1 cellular context compared by ENCODE assay signal in genomic region chr15:99504071-99504822, GRCh38.
TF ChIP-seq lines count a peak whose summit lies in the region.

No MANE protein-coding gene starts in this region.

TF ChIP-seq in GM12878, 131 proteins besides CTCF, POLR2A, EP300 and RAD21 (continued from another document and continues in another):
- no peak for TF ChIP-seq ZBTB33 (IDR thresholded peaks at IDR 0.05)
- no peak for TF ChIP-seq BRCA1 (IDR thresholded peaks at IDR 0.05; ENCODE audit: low read depth, low read length)
- no peak for TF ChIP-seq WRNIP1 (IDR thresholded peaks at IDR 0.05; ENCODE audit: borderline replicate concordance, low read depth, low read length)
- no peak for TF ChIP-seq POLR2AphosphoS5 (IDR thresholded peaks at IDR 0.05; ENCODE audit: low read length)
- no peak for TF ChIP-seq SMC3 (IDR thresholded peaks at IDR 0.05; ENCODE audit: borderline replicate concordance, low read length)
- no peak for TF ChIP-seq RAD51 (IDR thresholded peaks at IDR 0.05)
- TF ChIP-seq MEF2A (IDR thresholded peaks at IDR 0.05; ENCODE audit: insufficient read depth, low read depth, low read length), result peak; percentile 82
- peak in 1 of 2 experiments; percentile 69; a peak in 2 of 4 replicates for TF ChIP-seq ETV6 (conservative IDR thresholded peaks at IDR 0.05 in 1 of 2, IDR thresholded peaks at IDR 0.05 in 1 of 2; ENCODE audit: borderline replicate concordance in 1 of 2, low read depth in 1 of 2)
- no peak for TF ChIP-seq PKNOX1 (IDR thresholded peaks at IDR 0.05)
- TF ChIP-seq HDAC2 (IDR thresholded peaks at IDR 0.05), result no peak
- peak; percentile 63; the same call in 1 of the 2 replicates for TF ChIP-seq SPI1 (IDR thresholded peaks at IDR 0.05; ENCODE audit: borderline replicate concordance, insufficient read depth, low read depth, low read length)
- TF ChIP-seq JUNB (IDR thresholded peaks at IDR 0.05), result peak; percentile 91
- TF ChIP-seq RCOR1 (conservative IDR thresholded peaks at IDR 0.05; ENCODE audit: low read depth, low read length), result no peak
- TF ChIP-seq BCLAF1 (IDR thresholded peaks at IDR 0.05), result no peak
- peak; percentile 58; the same call in 1 of the 2 replicates for TF ChIP-seq BCL11A (IDR thresholded peaks at IDR 0.05; ENCODE audit: low read depth, low read length)
- TF ChIP-seq ESRRA (IDR thresholded peaks at IDR 0.05; ENCODE audit: low read length), result no peak
- TF ChIP-seq CUX1 (IDR thresholded peaks at IDR 0.05; ENCODE audit: insufficient replicate concordance, low read depth, low read length), result no peak
- TF ChIP-seq ZNF274 (IDR thresholded peaks at IDR 0.05; ENCODE audit: insufficient read depth, insufficient read length), result no peak
- no peak for TF ChIP-seq ZNF384 (IDR thresholded peaks at IDR 0.05; ENCODE audit: borderline replicate concordance, low read depth, low read length)
- TF ChIP-seq ZNF687 (IDR thresholded peaks at IDR 0.05), result no peak
- no peak for TF ChIP-seq TARDBP (IDR thresholded peaks at IDR 0.05; ENCODE audit: borderline replicate concordance)
- peak; percentile 59 for TF ChIP-seq MTA2 (IDR thresholded peaks at IDR 0.05; ENCODE audit: low read depth)
- 0 out of 2 replicates have a peak, but pooled peaks have one; percentile 40 for TF ChIP-seq DPF2 (IDR thresholded peaks at IDR 0.05)
- peak; percentile 69; the same call in 1 of the 2 replicates for TF ChIP-seq CBFB (IDR thresholded peaks at IDR 0.05; ENCODE audit: low read depth)
- TF ChIP-seq IKZF2 (IDR thresholded peaks at IDR 0.05), result peak; percentile 71 to 85; a peak in 3 of 4 replicates
- TF ChIP-seq E2F8 (IDR thresholded peaks at IDR 0.05; ENCODE audit: low read depth, partially characterized antibody), result no peak
- TF ChIP-seq FOS (IDR thresholded peaks at IDR 0.05; ENCODE audit: borderline replicate concordance, extremely low read depth, insufficient read length), result no peak
- peak; percentile 88 for TF ChIP-seq IRF4 (IDR thresholded peaks at IDR 0.05; ENCODE audit: low read depth, low read length)
- TF ChIP-seq SUPT20H (IDR thresholded peaks at IDR 0.05; ENCODE audit: borderline replicate concordance, control insufficient read depth, low read depth, low read length), result no peak
- no peak for TF ChIP-seq PBX3 (IDR thresholded peaks at IDR 0.05; ENCODE audit: insufficient replicate concordance, low read depth, low read length)
- TF ChIP-seq CBX3 (IDR thresholded peaks at IDR 0.05; ENCODE audit: borderline replicate concordance, low read depth), result no peak
- TF ChIP-seq ZBTB4 (CRISPR knock-in tag; IDR thresholded peaks at IDR 0.05), result no peak
- no peak for TF ChIP-seq KLF5 (IDR thresholded peaks at IDR 0.05; ENCODE audit: partially characterized antibody)
